ENCODE assay signal across 23 cellular contexts in the genomic region with DNA sequence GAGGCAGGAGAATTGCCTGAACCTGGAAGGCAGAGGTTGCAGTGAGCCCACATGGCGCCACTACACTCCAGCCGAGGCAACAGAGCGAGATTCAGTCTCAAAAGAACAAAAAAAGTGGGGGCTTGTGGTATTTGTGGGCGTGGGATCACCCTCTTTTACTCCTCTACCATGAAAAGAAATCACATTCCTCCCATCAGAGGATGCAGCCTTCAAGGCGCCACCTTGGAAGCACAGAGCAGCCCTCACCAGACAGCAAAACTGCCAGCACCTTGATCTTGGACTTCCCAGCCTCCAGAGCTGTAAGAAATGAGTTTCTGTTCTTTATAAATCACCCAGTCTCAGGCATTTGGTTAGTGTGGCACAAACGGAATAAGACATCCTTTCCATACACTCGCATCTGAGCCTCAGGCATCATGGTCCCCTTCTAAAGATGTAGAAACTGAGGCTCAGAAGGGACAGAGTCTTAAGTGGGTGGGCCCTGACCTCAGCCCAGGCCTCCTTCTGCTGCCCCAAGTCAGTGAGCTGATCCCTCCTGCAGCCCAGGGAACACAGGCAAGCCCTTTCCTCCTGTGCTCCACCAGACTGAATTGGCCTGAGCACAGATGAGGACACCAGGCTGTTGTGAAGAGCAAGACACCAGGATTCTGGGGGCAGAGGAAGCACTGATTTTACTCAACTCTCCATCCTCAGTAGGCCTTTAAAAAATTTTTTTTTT.
"Had no signal": no experiment of that assay in that cellular context is flagged by ENCODE, and none has a peak within 500 bp of the region (broad histone marks: within the 10 kb centered on the region; RNA-seq: fewer than 3 reads in every experiment).

No MANE protein-coding gene starts in this region.

- DNase-seq: effector memory CD8-positive, alpha-beta T cell; esophagus squamous epithelium; foreskin fibroblast; glutamatergic neuron; mammary epithelial cell; occipital lobe; retina; stimulated activated CD4-positive, alpha-beta T cell treated with anti-CD3 and anti-CD28 coated beads, Interleukin-2, amount 100 ng/mL, for 24 hours; stimulated activated CD4-positive, alpha-beta T cell treated with anti-CD3 and anti-CD28 coated beads, Interleukin-4, amount 100 ng/mL, for 4 hours; stimulated activated naive B cell treated with anti-CD40 and anti-IgM and Interleukin-4, amounts not matched to agents 10 μg/mL and 1 μg/mL and 100 μg/mL, for 72 hours; stimulated activated naive CD8-positive, alpha-beta T cell treated with anti-CD3 and anti-CD28 coated beads, Interleukin-15, amount 100 ng/mL, for 72 hours; testis had no signal

- H3K4me1 Mint-ChIP-seq: stimulated activated naive B cell treated with anti-CD40 and anti-IgM and Interleukin-4, amounts not matched to agents 10 μg/mL and 1 μg/mL and 100 μg/mL, for 72 hours; stimulated activated naive CD8-positive, alpha-beta T cell treated with anti-CD3 and anti-CD28 coated beads, Interleukin-15, amount 100 ng/mL, for 72 hours had no signal

- H3K36me3 Mint-ChIP-seq: naive thymus-derived CD8-positive, alpha-beta T cell; stimulated activated naive B cell treated with anti-CD40 and anti-IgM and Interleukin-4, amounts not matched to agents 10 μg/mL and 1 μg/mL and 100 μg/mL, for 72 hours had no signal

- H3K27me3 ChIP-seq: right lobe of liver, testis, upper lobe of right lung, vagina had no signal

- H3K4me1 ChIP-seq: esophagus squamous epithelium, gastroesophageal sphincter, parathyroid adenoma, psoas muscle, right lobe of liver, testis, tibial nerve, upper lobe of right lung, vagina had no signal

- H3K27me3 Mint-ChIP-seq: dendritic cell treated with granulocyte-macrophage colony-stimulating factor and Interleukin-4, amounts not matched to agents 40 ng/mL and 50 ng/mL, for 4 days had no signal

- H3K4me3 Mint-ChIP-seq: dendritic cell treated with granulocyte-macrophage colony-stimulating factor and Interleukin-4, amounts not matched to agents 40 ng/mL and 50 ng/mL, for 4 days; effector memory CD8-positive, alpha-beta T cell; naive thymus-derived CD8-positive, alpha-beta T cell; stimulated activated naive B cell treated with anti-CD40 and anti-IgM and Interleukin-4, amounts not matched to agents 10 μg/mL and 1 μg/mL and 100 μg/mL, for 72 hours; stimulated activated naive CD8-positive, alpha-beta T cell treated with anti-CD3 and anti-CD28 coated beads, Interleukin-15, amount 100 ng/mL, for 72 hours had no signal

- H3K9ac ChIP-seq: parathyroid adenoma had no signal

- H2AFZ ChIP-seq: parathyroid adenoma had no signal

- FAIRE-seq: colon had no signal

- H3K9me3 ChIP-seq: esophagus squamous epithelium, gastroesophageal sphincter, mucosa of descending colon, psoas muscle, right lobe of liver, testis, tibial nerve, upper lobe of right lung, vagina had no signal

- H3K4me3 ChIP-seq: esophagus squamous epithelium, gastroesophageal sphincter, mucosa of descending colon, psoas muscle, right lobe of liver, testis, tibial nerve, upper lobe of right lung, vagina had no signal

- H3K27ac ChIP-seq: esophagus squamous epithelium, gastroesophageal sphincter, parathyroid adenoma, psoas muscle, right lobe of liver, testis, tibial nerve, upper lobe of right lung, vagina had no signal

- H3K27ac Mint-ChIP-seq: dendritic cell treated with granulocyte-macrophage colony-stimulating factor and Interleukin-4, amounts not matched to agents 40 ng/mL and 50 ng/mL, for 4 days; effector memory CD8-positive, alpha-beta T cell; naive thymus-derived CD8-positive, alpha-beta T cell had no signal

- H3K36me3 ChIP-seq: esophagus squamous epithelium, gastroesophageal sphincter, right lobe of liver, tibial nerve, upper lobe of right lung, vagina had no signal

- H3K9me3 Mint-ChIP-seq: dendritic cell treated with granulocyte-macrophage colony-stimulating factor and Interleukin-4, amounts not matched to agents 40 ng/mL and 50 ng/mL, for 4 days; effector memory CD8-positive, alpha-beta T cell; naive thymus-derived CD8-positive, alpha-beta T cell; stimulated activated naive B cell treated with anti-CD40 and anti-IgM and Interleukin-4, amounts not matched to agents 10 μg/mL and 1 μg/mL and 100 μg/mL, for 72 hours; stimulated activated naive CD8-positive, alpha-beta T cell treated with anti-CD3 and anti-CD28 coated beads, Interleukin-15, amount 100 ng/mL, for 72 hours had no signal

- ATAC-seq: effector memory CD8-positive, alpha-beta T cell; gastroesophageal sphincter; mucosa of descending colon; naive thymus-derived CD8-positive, alpha-beta T cell; psoas muscle; right lobe of liver; stimulated activated naive B cell treated with anti-CD40 and anti-IgM and Interleukin-4, amounts not matched to agents 10 μg/mL and 1 μg/mL and 100 μg/mL, for 72 hours; stimulated activated naive CD8-positive, alpha-beta T cell treated with anti-CD3 and anti-CD28 coated beads, Interleukin-15, amount 100 ng/mL, for 72 hours; upper lobe of right lung had no signal

- H3K79me2 ChIP-seq: parathyroid adenoma had no signal
